8 cellular contexts compared by ENCODE assay signal in genomic region chr6:31900917-31901414, GRCh38. TPM values are rescaled to one million over a fixed set of nuclear protein-coding genes. Genes with fewer than 3 reads are reported as not detected.
DNase-seq lines count a peak whose midpoint lies in the region; ATAC-seq and TF ChIP-seq lines count a peak whose summit lies in the region.

No MANE protein-coding gene starts in this region.

- TF ChIP-seq CTCF in AG04450 (IDR thresholded peaks at IDR 0.05; ENCODE audit: low read depth, low read length) = no peak
- no peak for TF ChIP-seq CTCF in choroid plexus epithelial cell (conservative IDR thresholded peaks at IDR 0.05; ENCODE audit: low read depth, low read length)

- H3K9me3 ChIP-seq in AG04450 (ENCODE audit: control insufficient read depth, insufficient read depth, low read length) (no peaks in the 10 kb centered on the region; the same call in 1 of the 2 replicates), mucosa of stomach (ENCODE audit: control insufficient read depth, low read length) (no peaks in the 10 kb centered on the region)

- H3K4me1 ChIP-seq in mucosa of stomach (ENCODE audit: control insufficient read depth, insufficient read depth, low read length) = peaks cover 13% of the 10 kb centered on the region

- POLR2A ChIA-PET in AG04450 (lab: Yijun Ruan, JAX) = interaction anchor here (0.7 kb wide), 2 partner anchors 38 to 40 kb away, joined by 3 to 6 read pairs; partner anchors contain the start of gene NEU1

- CTCF ChIA-PET in AG04450 (lab: Charles Lee) = interaction anchor here (0.6 kb wide), 1 partner anchor 17 kb away, joined by 3 read pairs; no protein-coding TSS in a partner anchor

- H3K27me3 ChIP-seq in AG04450 (ENCODE audit: control insufficient read depth, insufficient read depth, low read length) (no peaks in the 10 kb centered on the region), mucosa of stomach (ENCODE audit: control insufficient read depth, insufficient read depth, low read length) (no peaks in the 10 kb centered on the region)

- DNase-seq in AG04450 (ENCODE audit: low read depth, low spot score) (no peak), choroid plexus epithelial cell (ENCODE audit: low read depth) (no peak), NCI-H82 treated with DMSO at 0.1 percent for 48 hours (lab: John Stamatoyannopoulos, UW; ENCODE audit: unreplicated experiment) (no peak), HPDE6-E6E7 (ENCODE audit: extremely low spot score) (no peak), NCI-H1105 (lab: John Stamatoyannopoulos, UW) (no peak)
- DNase-seq in Jurkat, Clone E6-1 (ENCODE audit: low read depth, low spot score) = no peak

- H3K9ac ChIP-seq in mucosa of stomach (ENCODE audit: low read length) = peak overlapping the region; percentile 78

- no peak for ATAC-seq in HG02981 (IDR thresholded peaks at IDR 0.05; ENCODE audit: unreplicated experiment)

- no peaks in the 10 kb centered on the region for H3K36me3 ChIP-seq in mucosa of stomach (ENCODE audit: control insufficient read depth, insufficient read depth, low read length)

- H3K4me3 ChIP-seq in AG04450 (ENCODE audit: low read depth, low read length) (peak overlapping the region; percentile 70), choroid plexus epithelial cell (ENCODE audit: low read depth, low read length) (peak overlapping the region; percentile 68), mucosa of stomach (ENCODE audit: low read length) (no peak overlapping the region)
- peak overlapping the region; percentile 63 for H3K4me3 ChIP-seq in Jurkat, Clone E6-1 (ENCODE audit: low read length)

- no peak overlapping the region for H3K27ac ChIP-seq in AG04450 (ENCODE audit: low read depth, low read length)

RNA-seq across cellular contexts. Expression of gene ZBTB12, which starts 0.9 kb away (rescaled TPM):
- polyA plus RNA-seq in AG04450 (2011; rRNA removed) = 2.4 and 4.3 TPM in 2 replicates
- polyA minus RNA-seq in AG04450 (2011; rRNA and poly(A)+ RNA removed) = 4.8 and 5.7 TPM in 2 replicates
- 7.1 TPM for polyA plus RNA-seq in Jurkat, Clone E6-1 (2012; ENCODE audit: insufficient read depth, insufficient read length)

RNA-seq across cellular contexts. Expression of gene EHMT2, which starts 3.5 kb away (rescaled TPM):
- polyA plus RNA-seq in AG04450 (2011; rRNA removed) = 23.8 and 28.5 TPM in 2 replicates
- 56.6 and 68.6 TPM in 2 replicates for polyA minus RNA-seq in AG04450 (2011; rRNA and poly(A)+ RNA removed)
- polyA plus RNA-seq in Jurkat, Clone E6-1 (2012; ENCODE audit: insufficient read depth, insufficient read length) = 72.2 TPM

RNA-seq across cellular contexts. Expression of gene SLC44A4, which starts 22.2 kb away (rescaled TPM):
- 0.04 and 0.12 TPM in 2 replicates for polyA plus RNA-seq in AG04450 (2011; rRNA removed)
- 0.09 and 0.26 TPM in 2 replicates for polyA minus RNA-seq in AG04450 (2011; rRNA and poly(A)+ RNA removed)
- polyA plus RNA-seq in Jurkat, Clone E6-1 (2012; ENCODE audit: insufficient read depth, insufficient read length) = not detected

RNA-seq across cellular contexts. Expression of gene C2, which starts 26.6 kb away (rescaled TPM):
- 1.5 and 1.9 TPM in 2 replicates for polyA plus RNA-seq in AG04450 (2011; rRNA removed)
- 1.3 TPM in 1 of 2 replicates, not detected in the other for polyA minus RNA-seq in AG04450 (2011; rRNA and poly(A)+ RNA removed)
- not detected for polyA plus RNA-seq in Jurkat, Clone E6-1 (2012; ENCODE audit: insufficient read depth, insufficient read length)

RNA-seq across cellular contexts. Expression of gene NEU1, which starts 38.3 kb away (rescaled TPM):
- polyA plus RNA-seq in AG04450 (2011; rRNA removed) = 39.0 and 49.4 TPM in 2 replicates
- polyA minus RNA-seq in AG04450 (2011; rRNA and poly(A)+ RNA removed) = 27.3 and 34.4 TPM in 2 replicates
- 18.6 TPM for polyA plus RNA-seq in Jurkat, Clone E6-1 (2012; ENCODE audit: insufficient read depth, insufficient read length)
